Comparison of ENCODE assay signal across 26 cellular contexts in genomic region chr18:54479365-54479764, GRCh38.
DNase-seq lines count a peak whose midpoint lies in the region; ATAC-seq and TF ChIP-seq lines count a peak whose summit lies in the region.
"Had no signal": no experiment of that assay in that cellular context is flagged by ENCODE, and none has a peak within 500 bp of the region (broad histone marks: within the 10 kb centered on the region; RNA-seq: fewer than 3 reads in every experiment).

No MANE protein-coding gene starts in this region.

- H3K27me3 ChIP-seq in trophoblast cell (ENCODE audit: insufficient read depth, low read length) (no peaks in the 10 kb centered on the region), suprapubic skin (peaks cover 6% of the 10 kb centered on the region)
- H3K27me3 ChIP-seq: adrenal gland, cardiac muscle cell, tibial nerve had no signal

- ATAC-seq in HG02759 (IDR thresholded peaks at IDR 0.05; ENCODE audit: unreplicated experiment): no peak

- DNase-seq in NCI-H345 (lab: John Stamatoyannopoulos, UW) (peak; percentile 15), NCI-H345 treated with DMSO at 0.1 percent for 48 hours (lab: John Stamatoyannopoulos, UW; ENCODE audit: unreplicated experiment) (no peak), NCI-H69 (lab: John Stamatoyannopoulos, UW) (peak; percentile 66), epithelial cell of proximal tubule (ENCODE audit: low read depth) (peak; percentile 3), trophoblast cell (peak; percentile 49 to 79), suprapubic skin (ENCODE audit: low spot score in 2 of 2) (no peak), head of caudate nucleus (no peak)
- DNase-seq: activated CD4-positive, alpha-beta T cell treated with anti-CD3 and anti-CD28 coated beads for 1 hour; activated naive CD4-positive, alpha-beta T cell; activated T-cell treated with anti-CD3 and anti-CD28 coated beads, Interleukin-2, amount 50 U/mL, for 24 hours; adrenal gland; COR-L47; dermis blood vessel endothelial cell; DND-41; mesenchymal stem cell; naive B cell; NCI-H1105 treated with DMSO at 0.1 percent for 48 hours; NCI-H2171; NCI-H82; retina; SHP77; stimulated activated CD4-positive, alpha-beta T cell treated with anti-CD3 and anti-CD28 coated beads, Interleukin-12 subunit alpha, Interleukin-12 subunit beta, amount 100 ng/mL, for 4 hours; stimulated activated CD4-positive, alpha-beta T cell treated with anti-CD3 and anti-CD28 coated beads, Interleukin-4, amount 100 ng/mL, for 4 hours had no signal

- no peaks in the 10 kb centered on the region for H3K79me1 ChIP-seq in trophoblast cell (ENCODE audit: low read length)

- no peak overlapping the region for H2AFZ ChIP-seq in trophoblast cell (ENCODE audit: insufficient read depth, low read length, poor library complexity)

- no peak overlapping the region for H4K12ac ChIP-seq in trophoblast cell (ENCODE audit: low read depth, low read length)

- H3K27ac ChIP-seq in trophoblast cell (ENCODE audit: low read depth, low read length) (no peak overlapping the region), suprapubic skin (no peak overlapping the region)
- H3K27ac ChIP-seq: adrenal gland, cardiac muscle cell, tibial nerve had no signal

- no peaks in the 10 kb centered on the region for H3K79me2 ChIP-seq in trophoblast cell (ENCODE audit: control insufficient read depth, insufficient read depth, low read length, poor library complexity)

- no peak overlapping the region for H3K4me2 ChIP-seq in trophoblast cell (ENCODE audit: low read length)

- no peaks in the 10 kb centered on the region for H3K9me3 ChIP-seq in trophoblast cell (ENCODE audit: insufficient read depth, low read depth, low read length)
- H3K9me3 ChIP-seq in suprapubic skin: no peaks in the 10 kb centered on the region
- H3K9me3 ChIP-seq: adrenal gland, tibial nerve had no signal

- intact Hi-C loops in head of caudate nucleus (cut with DNase I): no loop called here

- H4K8ac ChIP-seq in trophoblast cell (ENCODE audit: low read depth, low read length): no peak overlapping the region

- H3K4ac ChIP-seq in trophoblast cell (ENCODE audit: low read depth, low read length): no peak overlapping the region

- H3K4me1 ChIP-seq in trophoblast cell (ENCODE audit: control insufficient read depth in 1 of 2, insufficient read depth in 2 of 2, low read length in 2 of 2) (no peaks in the 10 kb centered on the region), suprapubic skin (no peaks in the 10 kb centered on the region)
- H3K4me1 ChIP-seq: adrenal gland, tibial nerve had no signal

- H3K36me3 ChIP-seq in trophoblast cell (ENCODE audit: control insufficient read depth in 1 of 2, insufficient read depth in 2 of 2, low read length in 2 of 2): no peaks in the 10 kb centered on the region
- H3K36me3 ChIP-seq in suprapubic skin: no peaks in the 10 kb centered on the region
- H3K36me3 ChIP-seq: adrenal gland, cardiac muscle cell, tibial nerve had no signal

- no peak overlapping the region for H2BK120ac ChIP-seq in trophoblast cell (ENCODE audit: insufficient read depth, low read length, poor library complexity)

- no peak overlapping the region for H3K4me3 ChIP-seq in epithelial cell of proximal tubule (ENCODE audit: low read depth, low read length)
- no peak overlapping the region for H3K4me3 ChIP-seq in trophoblast cell (ENCODE audit: low read depth, low read length)
- no peak overlapping the region for H3K4me3 ChIP-seq in suprapubic skin
- H3K4me3 ChIP-seq: adrenal gland, cardiac muscle cell, tibial nerve had no signal

- H2BK12ac ChIP-seq in trophoblast cell (ENCODE audit: low read length): no peak overlapping the region

- H3K18ac ChIP-seq in trophoblast cell (ENCODE audit: low read length): no peak overlapping the region

- H2AK5ac ChIP-seq in trophoblast cell (ENCODE audit: low read length): no peak overlapping the region

- H3K23ac ChIP-seq in trophoblast cell (ENCODE audit: low read length): no peak overlapping the region

- TF ChIP-seq EP300 in suprapubic skin (IDR thresholded peaks at IDR 0.05): no peak

- whole genome bisulfite sequencing in trophoblast cell (ENCODE audit: extremely low coverage, insufficient coverage, insufficient read length): no CpG with 5 or more reads among the region's 5 CpGs
- WGBS in suprapubic skin: 33% methylated on average over 5 of the region's 5 CpGs

- no peak overlapping the region for H3K14ac ChIP-seq in trophoblast cell (ENCODE audit: low read length)

- TF ChIP-seq CTCF in epithelial cell of proximal tubule (conservative IDR thresholded peaks at IDR 0.05; ENCODE audit: low read depth, low read length): no peak
- TF ChIP-seq CTCF in suprapubic skin (IDR thresholded peaks at IDR 0.05): no peak

- no peak for TF ChIP-seq POLR2A in suprapubic skin (IDR thresholded peaks at IDR 0.05)

- H3K9ac ChIP-seq in trophoblast cell (ENCODE audit: low read length): no peak overlapping the region

- no peak overlapping the region for H4K91ac ChIP-seq in trophoblast cell (ENCODE audit: low read depth, low read length)

- H2BK5ac ChIP-seq in trophoblast cell (ENCODE audit: low read depth, low read length, poor library complexity): no peak overlapping the region

Comparison
In these comparisons a context has a peak if more than half of its experiments do, and no peak if none do; other contexts are left out.
1. DNase-seq: peak in NCI-H345 (single experiment), NCI-H69 (single experiment), epithelial cell of proximal tubule (single experiment) and trophoblast cell (2 of 2); none in NCI-H345 treated with DMSO at 0.1 percent for 48 hours (single experiment), suprapubic skin (0 of 2) and head of caudate nucleus (0 of 42).